In the genomic region with DNA sequence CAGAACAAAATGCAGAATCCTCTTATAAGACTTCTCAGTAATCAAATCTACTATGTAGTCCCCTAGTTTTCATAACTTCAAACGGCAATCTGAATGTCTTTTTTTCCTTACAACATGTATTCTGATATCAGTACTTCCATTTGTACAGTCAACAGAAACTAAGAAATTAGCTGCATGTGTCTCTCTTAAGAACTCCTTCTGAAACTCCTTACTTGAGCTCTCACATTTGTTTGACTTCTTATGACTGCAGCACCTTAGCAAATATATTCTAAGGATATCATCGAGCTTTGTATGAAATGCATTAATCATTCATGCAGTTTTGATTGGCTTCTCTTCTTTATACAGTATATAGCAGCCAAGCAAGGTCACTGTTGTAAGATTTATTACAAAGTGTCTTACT, we compare ENCODE assay signal across 7 cellular contexts.
"Had no signal": no experiment of that assay in that cellular context is flagged by ENCODE, and none has a peak within 500 bp of the region (broad histone marks: within the 10 kb centered on the region; RNA-seq: fewer than 3 reads in every experiment).

No MANE protein-coding gene starts in this region.

- H3K27me3 Mint-ChIP-seq: IgD-negative memory B cell had no signal

- H3K4me3 Mint-ChIP-seq: IgD-negative memory B cell had no signal

- H3K4me1 Mint-ChIP-seq: IgD-negative memory B cell had no signal

- DNase-seq: IMR-90, KBM-7 had no signal

- H3K36me3 Mint-ChIP-seq: IgD-negative memory B cell had no signal

- H3K27ac ChIP-seq: HL-60 had no signal

- ATAC-seq: HepG2, K562 had no signal

- H3K4me3 ChIP-seq: K562 had no signal

- H3K27ac Mint-ChIP-seq: IgD-negative memory B cell had no signal

- FAIRE-seq: HepG2, HTR-8/SVneo, K562 had no signal
